ENCODE assay signal across 1 cellular context in genomic region chr4:103264905-103265304, GRCh38.
TF ChIP-seq lines count a peak whose summit lies in the region.

No MANE protein-coding gene starts in this region.

TF ChIP-seq in HepG2, 621 proteins besides CTCF, POLR2A, EP300 and RAD21 (continued from another document):
- TF ChIP-seq ZSCAN30 (CRISPR knock-in tag; IDR thresholded peaks at IDR 0.05): no peak
- TF ChIP-seq ZNF879 (CRISPR knock-in tag; IDR thresholded peaks at IDR 0.05): no peak
